ENCODE assay signal across 11 cellular contexts in genomic region chr2:157782057-157782845, GRCh38.
A peak's percentile ranks its signal among the peaks of the same experiment; 100 is the strongest.
DNase-seq lines count a peak whose midpoint lies in the region; ATAC-seq and TF ChIP-seq lines count a peak whose summit lies in the region.
"Had no signal": no experiment of that assay in that cellular context is flagged by ENCODE, and none has a peak within 500 bp of the region (broad histone marks: within the 10 kb centered on the region; RNA-seq: fewer than 3 reads in every experiment).

No MANE protein-coding gene starts in this region.

- no peaks in the 10 kb centered on the region for H3K36me3 Mint-ChIP-seq in Caco-2 (ENCODE audit: insufficient read depth, unreplicated experiment)
- H3K36me3 Mint-ChIP-seq in neural progenitor cell: peaks cover 15% of the 10 kb centered on the region

- no TSS peak for BruUV-seq in Caco-2 (replicated peaks; lab: Mats Ljungman, UMichigan)

- no peak overlapping the region for H3K9ac ChIP-seq in neural progenitor cell

- H3K4me1 ChIP-seq in Caco-2: peaks cover 6% of the 10 kb centered on the region; the same call in 1 of the 2 replicates
- H3K4me1 ChIP-seq in neural progenitor cell: peaks cover 16% of the 10 kb centered on the region
- peaks cover 8 to 46% (median 30%) of the 10 kb centered on the region in 4 donors for H3K4me1 ChIP-seq in transverse colon

- H3K9me3 Mint-ChIP-seq in Caco-2 (ENCODE audit: unreplicated experiment): no peaks in the 10 kb centered on the region
- no peaks in the 10 kb centered on the region for H3K9me3 Mint-ChIP-seq in neural progenitor cell

- CTCF ChIA-PET in Caco-2 (lab: Charles Lee): interaction anchor here (1.2 kb wide), 1 partner anchor 94 kb away, joined by 3 read pairs; the partner anchor contains the start of gene ACVR1

- H3K27ac ChIP-seq in neural progenitor cell (no peak overlapping the region), transverse colon (no peak overlapping the region)
- H3K27ac ChIP-seq: adrenal gland had no signal

- H3K4me3 Mint-ChIP-seq in Caco-2 (ENCODE audit: unreplicated experiment) (no peak overlapping the region), neural progenitor cell (no peak overlapping the region)

- H3K36me3 ChIP-seq in Caco-2 (ENCODE audit: control insufficient read depth, insufficient read depth, low read length) (no peaks in the 10 kb centered on the region), neural progenitor cell (no peaks in the 10 kb centered on the region), transverse colon (no peaks in the 10 kb centered on the region)

- H2AFZ ChIP-seq in neural progenitor cell (replicated peaks): no peak overlapping the region

- intact Hi-C loops in Caco-2 (cut with micrococcal nuclease; ENCODE audit: unreplicated experiment): loop anchor here (2.0 to 5.0 kb wide), 2 partner anchors 45 to 95 kb away; partner anchors contain the start of gene ACVR1
- intact Hi-C loops in transverse colon (cut with DNase I; ENCODE audit: low total_unique reads): no loop called here

- TF ChIP-seq EP300 in transverse colon (IDR thresholded peaks at IDR 0.05; ENCODE audit: low read depth): no peak

- H3K4me1 Mint-ChIP-seq in Caco-2 (ENCODE audit: low read depth, unreplicated experiment): peaks cover 6% of the 10 kb centered on the region
- peaks cover 3% of the 10 kb centered on the region for H3K4me1 Mint-ChIP-seq in neural progenitor cell

- H3K9me3 ChIP-seq in Caco-2: no peaks in the 10 kb centered on the region
- H3K9me3 ChIP-seq in neural progenitor cell (ENCODE audit: low read depth): no peaks in the 10 kb centered on the region
- H3K9me3 ChIP-seq in transverse colon: no peaks in the 10 kb centered on the region
- H3K9me3 ChIP-seq: adrenal gland had no signal

- H3K4me3 ChIP-seq in Caco-2 (ENCODE audit: low read depth, low read length) (no peak overlapping the region), NB4 (ENCODE audit: low read depth, low read length) (no peak overlapping the region), cardiac fibroblast (replicated peaks in 1 of 2; ENCODE audit: low read depth in 2 of 2, low read length in 2 of 2) (no peak overlapping the region), neural progenitor cell (no peak overlapping the region), transverse colon (no peak overlapping the region)
- H3K4me3 ChIP-seq: adrenal gland had no signal

- H4K20me1 ChIP-seq in neural progenitor cell (ENCODE audit: low read depth): peaks cover 12% of the 10 kb centered on the region

- no peaks in the 10 kb centered on the region for H3K79me2 ChIP-seq in neural progenitor cell (ENCODE audit: low read depth)

- POLR2A ChIA-PET in Caco-2 (lab: Charles Lee): no interaction called here

- TF ChIP-seq CTCF in Caco-2 (IDR thresholded peaks at IDR 0.05; ENCODE audit: insufficient read depth in 1 of 2, low read depth in 1 of 2, low read length in 1 of 2, severe bottlenecking in 1 of 2, unreplicated experiment in 1 of 2) (peak; percentile 27 to 32), NB4 (IDR thresholded peaks at IDR 0.05; ENCODE audit: low read depth, low read length) (peak; percentile 15), cardiac fibroblast (IDR thresholded peaks at IDR 0.05; ENCODE audit: low read depth, low read length) (peak; percentile 51), neural progenitor cell (IDR thresholded peaks at IDR 0.05) (peak; percentile 18), transverse colon (IDR thresholded peaks at IDR 0.05) (peak in 1 of 5 experiments; percentile 27)

- DNase-seq in Caco-2: no peak
- no peak for DNase-seq in NB4 (ENCODE audit: low read depth)
- DNase-seq in cardiac fibroblast (ENCODE audit: low read depth in 2 of 2): peak; percentile 39 to 43
- DNase-seq in neural progenitor cell (ENCODE audit: low spot score): no peak
- no peak for DNase-seq in NCI-H446 treated with DMSO at 0.1 percent for 48 hours (lab: John Stamatoyannopoulos, UW)
- no peak for DNase-seq in NCI-H526 treated with DMSO at 0.1 percent for 48 hours (lab: John Stamatoyannopoulos, UW)
- DNase-seq in transverse colon: no peak
- DNase-seq: adrenal gland, islet precursor cell, RPMI8226 had no signal

- no peaks in the 10 kb centered on the region for H3F3A ChIP-seq in neural progenitor cell (ENCODE audit: low read depth)

- H3K27me3 Mint-ChIP-seq in Caco-2 (ENCODE audit: insufficient read depth, unreplicated experiment) (no peaks in the 10 kb centered on the region), neural progenitor cell (ENCODE audit: insufficient read depth, low read depth) (no peaks in the 10 kb centered on the region)

- 69 to 77% methylated on average over 4 of the region's 4 CpGs for WGBS in transverse colon (ENCODE audit: low coverage in 1 of 2), 2 donors

- H3K27ac Mint-ChIP-seq in Caco-2 (ENCODE audit: unreplicated experiment) (no peak overlapping the region), neural progenitor cell (no peak overlapping the region)

- no peak for TF ChIP-seq POLR2A in NB4 (IDR thresholded peaks at IDR 0.05; ENCODE audit: extremely low read depth, insufficient read length)
- no peak for TF ChIP-seq POLR2A in transverse colon (IDR thresholded peaks at IDR 0.05)

- H3K27me3 ChIP-seq in Caco-2 (replicated peaks; ENCODE audit: control insufficient read depth, insufficient read depth, low read length): no peaks in the 10 kb centered on the region
- H3K27me3 ChIP-seq in neural progenitor cell: no peaks in the 10 kb centered on the region
- H3K27me3 ChIP-seq in transverse colon: no peaks in the 10 kb centered on the region
- H3K27me3 ChIP-seq: adrenal gland had no signal

- in situ Hi-C loops in transverse colon (cut with MboI; ENCODE audit: low pct_ligation_motif_present in 1 of 4, low pct_unique_long_range_greater_than_20kb in 1 of 4, low sequenced_read_pairs in 3 of 4): loop anchor here in 1 of 4 donors (10.0 kb wide), 1 partner anchor 93 kb away; the partner anchor contains the start of gene ACVR1

- ATAC-seq in GM18511 (IDR thresholded peaks at IDR 0.05; ENCODE audit: unreplicated experiment): no peak

- no peak overlapping the region for H3K4me2 ChIP-seq in neural progenitor cell

Comparison
In these comparisons a context has a peak if more than half of its experiments do, and no peak if none do; other contexts are left out.
1. DNase-seq: peak in cardiac fibroblast (2 of 2); none in Caco-2 (0 of 2), NB4 (single experiment), neural progenitor cell (single experiment), NCI-H446 treated with DMSO at 0.1 percent for 48 hours (single experiment), NCI-H526 treated with DMSO at 0.1 percent for 48 hours (single experiment) and transverse colon (single experiment).